9 cellular contexts compared by ENCODE assay signal in the genomic region with DNA sequence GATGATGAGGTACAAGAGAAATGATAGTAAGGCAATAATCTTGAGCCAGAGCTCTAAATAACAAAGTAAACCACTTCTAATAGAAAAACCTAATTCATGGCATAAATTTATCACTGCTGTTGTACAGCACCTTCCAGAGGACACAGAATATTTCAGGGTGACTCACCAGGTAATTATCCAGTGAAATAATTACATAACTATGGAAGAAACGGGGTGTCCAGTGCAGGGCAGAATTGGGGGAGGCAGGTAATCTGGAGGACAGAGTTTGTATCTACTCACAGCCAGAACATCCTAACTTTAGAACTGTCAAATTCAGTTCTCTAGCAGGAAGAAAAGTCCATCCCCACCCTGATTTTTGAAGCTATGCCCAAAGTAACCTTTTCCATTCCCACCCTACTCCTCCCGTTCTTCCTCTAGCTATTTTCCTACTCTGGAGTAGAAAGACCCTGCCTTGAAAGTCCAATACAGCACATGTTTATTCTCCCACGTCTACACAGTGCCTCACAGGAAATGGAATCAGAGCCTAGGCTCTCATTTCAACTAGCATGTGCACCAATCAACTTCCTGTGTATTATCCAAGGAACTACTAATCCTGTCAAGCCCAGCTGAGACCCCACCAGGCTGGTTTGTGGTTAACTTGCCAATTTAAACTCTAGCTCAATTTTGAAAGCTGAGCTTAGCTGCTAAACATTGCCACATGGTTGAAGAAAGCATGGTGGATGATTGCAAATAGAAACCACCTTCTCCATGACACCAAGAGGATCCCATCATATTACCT.
DNase-seq lines count a peak whose midpoint lies in the region; ATAC-seq and TF ChIP-seq lines count a peak whose summit lies in the region.
"Had no signal": no experiment of that assay in that cellular context is flagged by ENCODE, and none has a peak within 500 bp of the region (broad histone marks: within the 10 kb centered on the region; RNA-seq: fewer than 3 reads in every experiment).

No MANE protein-coding gene starts in this region.

- H3K4me3 Mint-ChIP-seq in T-helper 17 cell: no peak overlapping the region
- no peak overlapping the region for H3K4me3 Mint-ChIP-seq in activated T-helper 1 cell treated with anti-CD3 and anti-CD28 coated beads, Interleukin-12 subunit alpha, Interleukin-12 subunit beta, Interleukin-2, Interleukin-4 antibody, amounts not matched to agents 30 ng/mL and 10 ng/mL and 1 ng/mL, durations not matched to agents 14 hours and 24 hours and 36 hours
- H3K4me3 Mint-ChIP-seq: T-cell had no signal

- no peaks in the 10 kb centered on the region for H3K36me3 ChIP-seq in BLaER1

- H3K9me3 ChIP-seq in BLaER1: no peaks in the 10 kb centered on the region
- H3K9me3 ChIP-seq in T-helper 17 cell (ENCODE audit: control insufficient read depth, low read length, poor library complexity, severe bottlenecking): no peaks in the 10 kb centered on the region

- intact Hi-C loops in activated T-helper 1 cell treated with anti-CD3 and anti-CD28 coated beads, Interleukin-12 subunit alpha, Interleukin-12 subunit beta, Interleukin-2, Interleukin-4 antibody, amounts not matched to agents 30 ng/mL and 10 ng/mL and 1 ng/mL, durations not matched to agents 14 hours and 24 hours and 36 hours (cut with micrococcal nuclease): no loop called here

- peaks cover 44% of the 10 kb centered on the region for H3K27me3 Mint-ChIP-seq in T-helper 17 cell
- no peaks in the 10 kb centered on the region for H3K27me3 Mint-ChIP-seq in activated T-helper 1 cell treated with anti-CD3 and anti-CD28 coated beads, Interleukin-12 subunit alpha, Interleukin-12 subunit beta, Interleukin-2, Interleukin-4 antibody, amounts not matched to agents 30 ng/mL and 10 ng/mL and 1 ng/mL, durations not matched to agents 14 hours and 24 hours and 36 hours (ENCODE audit: insufficient read depth)

- H3K9me3 Mint-ChIP-seq in activated T-helper 1 cell treated with anti-CD3 and anti-CD28 coated beads, Interleukin-12 subunit alpha, Interleukin-12 subunit beta, Interleukin-2, Interleukin-4 antibody, amounts not matched to agents 30 ng/mL and 10 ng/mL and 1 ng/mL, durations not matched to agents 14 hours and 24 hours and 36 hours: peaks cover 11% of the 10 kb centered on the region
- H3K9me3 Mint-ChIP-seq: T-cell had no signal

- ATAC-seq in T-helper 17 cell: no peak
- ATAC-seq in GM19452 (IDR thresholded peaks at IDR 0.05; ENCODE audit: unreplicated experiment): no peak
- ATAC-seq: T-cell had no signal

- peak overlapping the region; percentile 56 for H3K4me2 ChIP-seq in BLaER1

- DNase-seq in LHCN-M2 (ENCODE audit: low read depth) (peak; percentile 89), iris pigment epithelial cell (ENCODE audit: low read depth) (peak; percentile 93), T-helper 17 cell (no peak)
- no peak for DNase-seq in activated T-cell treated with anti-CD3 and anti-CD28 coated beads, Interleukin-2, amount 50 U/mL, for 1 hour
- no peak for DNase-seq in activated T-helper 1 cell treated with anti-CD3 and anti-CD28 coated beads, Interleukin-12 subunit alpha, Interleukin-12 subunit beta, Interleukin-2, Interleukin-4 antibody, amounts not matched to agents 30 ng/mL and 10 ng/mL and 1 ng/mL, durations not matched to agents 14 hours and 24 hours and 36 hours (ENCODE audit: low spot score)
- DNase-seq: T-cell had no signal

- no peak overlapping the region for H3K27ac Mint-ChIP-seq in T-helper 17 cell
- no peak overlapping the region for H3K27ac Mint-ChIP-seq in activated T-helper 1 cell treated with anti-CD3 and anti-CD28 coated beads, Interleukin-12 subunit alpha, Interleukin-12 subunit beta, Interleukin-2, Interleukin-4 antibody, amounts not matched to agents 30 ng/mL and 10 ng/mL and 1 ng/mL, durations not matched to agents 14 hours and 24 hours and 36 hours
- H3K27ac Mint-ChIP-seq: T-cell had no signal

- H3K27ac ChIP-seq in BLaER1: no peak overlapping the region

- no peak overlapping the region for H3K4me3 ChIP-seq in BLaER1
- H3K4me3 ChIP-seq in WI38 (ENCODE audit: low read depth, low read length): 0 out of 2 replicates have a peak overlapping the region, but pooled peaks have one; percentile 8

- peaks cover 12% of the 10 kb centered on the region for H3K4me1 ChIP-seq in BLaER1

- H3K36me3 Mint-ChIP-seq in T-helper 17 cell (ENCODE audit: low read depth): no peaks in the 10 kb centered on the region
- H3K36me3 Mint-ChIP-seq in activated T-helper 1 cell treated with anti-CD3 and anti-CD28 coated beads, Interleukin-12 subunit alpha, Interleukin-12 subunit beta, Interleukin-2, Interleukin-4 antibody, amounts not matched to agents 30 ng/mL and 10 ng/mL and 1 ng/mL, durations not matched to agents 14 hours and 24 hours and 36 hours (ENCODE audit: low read depth): peaks cover 8% of the 10 kb centered on the region
- H3K36me3 Mint-ChIP-seq: T-cell had no signal

- peaks cover 3% of the 10 kb centered on the region for H3K4me1 Mint-ChIP-seq in T-helper 17 cell
- H3K4me1 Mint-ChIP-seq in activated T-helper 1 cell treated with anti-CD3 and anti-CD28 coated beads, Interleukin-12 subunit alpha, Interleukin-12 subunit beta, Interleukin-2, Interleukin-4 antibody, amounts not matched to agents 30 ng/mL and 10 ng/mL and 1 ng/mL, durations not matched to agents 14 hours and 24 hours and 36 hours (ENCODE audit: low read depth): peaks cover 68% of the 10 kb centered on the region

- no peaks in the 10 kb centered on the region for H3K27me3 ChIP-seq in BLaER1

- no peak for TF ChIP-seq CTCF in WI38 (IDR thresholded peaks at IDR 0.05; ENCODE audit: low read depth, low read length)

- no peaks in the 10 kb centered on the region for H4K20me1 ChIP-seq in BLaER1

- H3K9ac ChIP-seq in BLaER1: no peak overlapping the region

Comparison
In these comparisons a context has a peak if more than half of its experiments do, and no peak if none do; other contexts are left out.
1. DNase-seq: peak in LHCN-M2 (single experiment) and iris pigment epithelial cell (single experiment); none in activated T-cell treated with anti-CD3 and anti-CD28 coated beads, Interleukin-2, amount 50 U/mL, for 1 hour (single experiment), T-helper 17 cell (0 of 3) and activated T-helper 1 cell treated with anti-CD3 and anti-CD28 coated beads, Interleukin-12 subunit alpha, Interleukin-12 subunit beta, Interleukin-2, Interleukin-4 antibody, amounts not matched to agents 30 ng/mL and 10 ng/mL and 1 ng/mL, durations not matched to agents 14 hours and 24 hours and 36 hours (single experiment).